18 cellular contexts compared by ENCODE assay signal in genomic region chr10:28578454-28578853, GRCh38. TPM values are rescaled to one million over a fixed set of nuclear protein-coding genes. Genes with fewer than 3 reads are reported as not detected.
A peak's percentile ranks its signal among the peaks of the same experiment; 100 is the strongest.
DNase-seq lines count a peak whose midpoint lies in the region; ATAC-seq, FAIRE-seq and TF ChIP-seq lines count a peak whose summit lies in the region.
"Had no signal": no experiment of that assay in that cellular context is flagged by ENCODE, and none has a peak within 500 bp of the region (broad histone marks: within the 10 kb centered on the region; RNA-seq: fewer than 3 reads in every experiment).

No MANE protein-coding gene starts in this region.

- no peak for DNase-seq in cardiac muscle cell (ENCODE audit: low read depth in 1 of 2, low spot score in 1 of 2)
- DNase-seq in cardiac septum (ENCODE audit: low spot score) = no peak
- no peak for DNase-seq in H54 (ENCODE audit: insufficient read length, low spot score)
- no peak for DNase-seq in central memory CD8-positive, alpha-beta T cell (ENCODE audit: low spot score in 2 of 2)
- no peak for DNase-seq in progenitor cell of endocrine pancreas (ENCODE audit: low spot score, unreplicated experiment)
- no peak for DNase-seq in tibial nerve (ENCODE audit: low spot score in 2 of 2)
- DNase-seq in left colon = no peak
- DNase-seq: EL; HFFc6; NCI-H1417 treated with DMSO at 0.1 percent for 48 hours; NCI-H1930; NCI-H446; NK-92 treated with Interleukin-12 subunit alpha and Interleukin-12 subunit beta, amount 100 ng/mL, for 24 hours; OCI-M1 had no signal

- peak overlapping the region; percentile 63 for H3K27ac ChIP-seq in cardiac muscle cell
- no peak overlapping the region for H3K27ac ChIP-seq in tibial nerve
- H3K27ac ChIP-seq: RWPE1 had no signal

- no peak for ATAC-seq in central memory CD8-positive, alpha-beta T cell (replicated peaks; ENCODE audit: extremely low read depth, poor library complexity, severe bottlenecking)
- ATAC-seq in left colon (no peak), HG02571 (IDR thresholded peaks at IDR 0.05; ENCODE audit: unreplicated experiment) (no peak)

- H3K4me1 ChIP-seq in cardiac muscle cell (ENCODE audit: low read depth) (peaks cover 60% of the 10 kb centered on the region), tibial nerve (peaks cover 0 to 88% (median 8%) of the 10 kb centered on the region in 4 donors)

- no peaks in the 10 kb centered on the region for H3K9me3 Mint-ChIP-seq in central memory CD8-positive, alpha-beta T cell
- H3K9me3 Mint-ChIP-seq in progenitor cell of endocrine pancreas (ENCODE audit: low read depth) = no peaks in the 10 kb centered on the region
- H3K9me3 Mint-ChIP-seq: CD14-positive monocyte, HFFc6 had no signal

- H3K4me1 Mint-ChIP-seq in central memory CD8-positive, alpha-beta T cell = peaks cover 71% of the 10 kb centered on the region
- peaks cover 28% of the 10 kb centered on the region for H3K4me1 Mint-ChIP-seq in progenitor cell of endocrine pancreas (ENCODE audit: low read depth)

- peak; percentile 36 for FAIRE-seq in H54 (lab: Jason Lieb, UNC)
- FAIRE-seq: H1 had no signal

- TF ChIP-seq CTCF in cardiac muscle cell (IDR thresholded peaks at IDR 0.05; ENCODE audit: low read depth, low read length) (no peak), progenitor cell of endocrine pancreas (IDR thresholded peaks at IDR 0.05; ENCODE audit: unreplicated experiment) (no peak), tibial nerve (IDR thresholded peaks at IDR 0.05) (no peak)

- peaks cover 45% of the 10 kb centered on the region for H3K36me3 Mint-ChIP-seq in central memory CD8-positive, alpha-beta T cell (ENCODE audit: insufficient read depth)
- H3K36me3 Mint-ChIP-seq in progenitor cell of endocrine pancreas (ENCODE audit: insufficient read depth) = peaks cover 8% of the 10 kb centered on the region

- H3K27ac Mint-ChIP-seq in central memory CD8-positive, alpha-beta T cell (ENCODE audit: low read depth) = peak overlapping the region; percentile 48
- H3K27ac Mint-ChIP-seq in progenitor cell of endocrine pancreas = peak overlapping the region; percentile 26
- H3K27ac Mint-ChIP-seq: HFFc6 had no signal

- H3K9me3 ChIP-seq in cardiac muscle cell (ENCODE audit: low read depth) (no peaks in the 10 kb centered on the region), tibial nerve (no peaks in the 10 kb centered on the region)

- WGBS in tibial nerve, 2 donors = 92% methylated on average over 2 of the region's 2 CpGs

- no peak for TF ChIP-seq POLR2A in H54 (IDR thresholded peaks at IDR 0.05; ENCODE audit: low read depth, low read length)
- no peak for TF ChIP-seq POLR2A in tibial nerve (IDR thresholded peaks at IDR 0.05)

- H3K27me3 Mint-ChIP-seq in central memory CD8-positive, alpha-beta T cell = no peaks in the 10 kb centered on the region
- H3K27me3 Mint-ChIP-seq in progenitor cell of endocrine pancreas = no peaks in the 10 kb centered on the region

- no peak for TF ChIP-seq EP300 in tibial nerve (IDR thresholded peaks at IDR 0.05)

- H3K36me3 ChIP-seq in cardiac muscle cell (peaks cover 15% of the 10 kb centered on the region), tibial nerve (peaks cover 0 to 9% (median 0%) of the 10 kb centered on the region in 3 donors)

- H3K27me3 ChIP-seq in cardiac muscle cell (no peaks in the 10 kb centered on the region), tibial nerve (no peaks in the 10 kb centered on the region)

- intact Hi-C loops in cardiac septum (cut with DNase I) = no loop called here
- intact Hi-C loops in left colon (cut with DNase I, micrococcal nuclease) = no loop called here

- H3K4me3 ChIP-seq in cardiac muscle cell (no peak overlapping the region), tibial nerve (no peak overlapping the region)

- H3K4me3 Mint-ChIP-seq in central memory CD8-positive, alpha-beta T cell = peak overlapping the region; percentile 15
- H3K4me3 Mint-ChIP-seq in progenitor cell of endocrine pancreas (ENCODE audit: low read depth) = no peak overlapping the region
- H3K4me3 Mint-ChIP-seq: CD14-positive monocyte, HFFc6 had no signal

RNA-seq across cellular contexts. Expression of gene WAC, which starts 45.5 kb away (rescaled TPM):
- total RNA-seq in cardiac muscle cell = 113 and 141 TPM in 2 replicates
- polyA plus RNA-seq in cardiac muscle cell = 72.2 and 109 TPM in 2 replicates
- total RNA-seq in cardiac septum = 98.9 TPM
- 133 and 140 TPM in 2 replicates for total RNA-seq in progenitor cell of endocrine pancreas
- 100 to 1,000 TPM; 101 to 131 (median 118) TPM for total RNA-seq in tibial nerve
- 100 to 1,000 TPM in 1 of 2 donors, 10 to 100 TPM in 1; 96.9 to 112 TPM for total RNA-seq in left colon
